1 cellular context compared by ENCODE assay signal in the genomic region with DNA sequence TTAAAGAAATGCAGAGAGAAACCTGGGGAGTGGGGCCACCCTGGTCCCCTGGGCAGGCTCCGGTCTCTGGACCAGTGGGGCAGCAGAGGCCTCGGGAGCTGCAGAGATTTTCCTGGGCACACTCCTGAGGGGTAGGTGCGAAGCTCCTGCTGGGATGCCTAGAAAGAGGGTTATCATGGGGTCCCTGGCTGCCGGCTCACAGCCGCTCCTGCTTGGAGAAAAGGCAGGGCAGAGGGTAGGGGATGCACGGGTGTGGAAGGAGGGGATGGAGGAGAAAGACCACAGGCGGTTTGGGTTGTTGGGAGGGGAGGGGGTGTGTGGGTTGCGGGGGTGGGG.
TF ChIP-seq lines count a peak whose summit lies in the region.

No MANE protein-coding gene starts in this region.

TF ChIP-seq in IMR-90, 13 proteins besides CTCF, POLR2A, EP300 and RAD21:
- no peak for TF ChIP-seq FOS (IDR thresholded peaks at IDR 0.05; ENCODE audit: low read depth, low read length)
- no peak for TF ChIP-seq RFX5 (IDR thresholded peaks at IDR 0.05; ENCODE audit: low read depth, low read length)
- no peak for TF ChIP-seq BHLHE40 (IDR thresholded peaks at IDR 0.05; ENCODE audit: low read depth, low read length)
- no peak for TF ChIP-seq MAZ (IDR thresholded peaks at IDR 0.05; ENCODE audit: borderline replicate concordance, low read depth, low read length)
- TF ChIP-seq SMC3 (IDR thresholded peaks at IDR 0.05; ENCODE audit: low read depth, low read length): no peak
- TF ChIP-seq, protein P1, sequence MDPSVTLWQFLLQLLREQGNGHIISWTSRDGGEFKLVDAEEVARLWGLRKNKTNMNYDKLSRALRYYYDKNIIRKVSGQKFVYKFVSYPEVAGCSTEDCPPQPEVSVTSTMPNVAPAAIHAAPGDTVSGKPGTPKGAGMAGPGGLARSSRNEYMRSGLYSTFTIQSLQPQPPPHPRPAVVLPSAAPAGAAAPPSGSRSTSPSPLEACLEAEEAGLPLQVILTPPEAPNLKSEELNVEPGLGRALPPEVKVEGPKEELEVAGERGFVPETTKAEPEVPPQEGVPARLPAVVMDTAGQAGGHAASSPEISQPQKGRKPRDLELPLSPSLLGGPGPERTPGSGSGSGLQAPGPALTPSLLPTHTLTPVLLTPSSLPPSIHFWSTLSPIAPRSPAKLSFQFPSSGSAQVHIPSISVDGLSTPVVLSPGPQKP (IDR thresholded peaks at IDR 0.05; ENCODE audit: borderline replicate concordance, low read depth, low read length): no peak
- no peak for TF ChIP-seq MAFK (IDR thresholded peaks at IDR 0.05; ENCODE audit: low read depth, low read length)
- TF ChIP-seq CEBPB (IDR thresholded peaks at IDR 0.05; ENCODE audit: low read depth, low read length): no peak
- no peak for TF ChIP-seq NFE2L2 (IDR thresholded peaks at IDR 0.05; ENCODE audit: low read depth, low read length)
- TF ChIP-seq, protein P2, sequence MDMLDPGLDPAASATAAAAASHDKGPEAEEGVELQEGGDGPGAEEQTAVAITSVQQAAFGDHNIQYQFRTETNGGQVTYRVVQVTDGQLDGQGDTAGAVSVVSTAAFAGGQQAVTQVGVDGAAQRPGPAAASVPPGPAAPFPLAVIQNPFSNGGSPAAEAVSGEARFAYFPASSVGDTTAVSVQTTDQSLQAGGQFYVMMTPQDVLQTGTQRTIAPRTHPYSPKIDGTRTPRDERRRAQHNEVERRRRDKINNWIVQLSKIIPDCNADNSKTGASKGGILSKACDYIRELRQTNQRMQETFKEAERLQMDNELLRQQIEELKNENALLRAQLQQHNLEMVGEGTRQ (IDR thresholded peaks at IDR 0.05; ENCODE audit: low read depth, low read length): no peak
- no peak for TF ChIP-seq RCOR1 (IDR thresholded peaks at IDR 0.05; ENCODE audit: insufficient replicate concordance, low read length)
- TF ChIP-seq MXI1 (IDR thresholded peaks at IDR 0.05; ENCODE audit: borderline replicate concordance, low read depth, low read length): no peak
- TF ChIP-seq CHD1 (IDR thresholded peaks at IDR 0.05; ENCODE audit: low read depth, low read length): no peak
